1 cellular context compared by ENCODE assay signal in genomic region chr1:161530671-161531609, GRCh38.
TF ChIP-seq lines count a peak whose summit lies in the region.
"Not testable (repeated sequence)": the region's sequence is repeated elsewhere in the genome, so short reads cannot be mapped to it uniquely, and the experiment has no call there.

No MANE protein-coding gene starts in this region.

TF ChIP-seq in K562, 482 proteins besides CTCF, POLR2A, EP300 and RAD21 (continued from another document and continues in another):
- TF ChIP-seq, protein P1, sequence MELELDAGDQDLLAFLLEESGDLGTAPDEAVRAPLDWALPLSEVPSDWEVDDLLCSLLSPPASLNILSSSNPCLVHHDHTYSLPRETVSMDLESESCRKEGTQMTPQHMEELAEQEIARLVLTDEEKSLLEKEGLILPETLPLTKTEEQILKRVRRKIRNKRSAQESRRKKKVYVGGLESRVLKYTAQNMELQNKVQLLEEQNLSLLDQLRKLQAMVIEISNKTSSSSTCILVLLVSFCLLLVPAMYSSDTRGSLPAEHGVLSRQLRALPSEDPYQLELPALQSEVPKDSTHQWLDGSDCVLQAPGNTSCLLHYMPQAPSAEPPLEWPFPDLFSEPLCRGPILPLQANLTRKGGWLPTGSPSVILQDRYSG (tag; conservative IDR thresholded peaks at IDR 0.05; ENCODE audit: low read depth) = peak; percentile 67; the same call in 1 of the 2 replicates
- TF ChIP-seq, protein P2, sequence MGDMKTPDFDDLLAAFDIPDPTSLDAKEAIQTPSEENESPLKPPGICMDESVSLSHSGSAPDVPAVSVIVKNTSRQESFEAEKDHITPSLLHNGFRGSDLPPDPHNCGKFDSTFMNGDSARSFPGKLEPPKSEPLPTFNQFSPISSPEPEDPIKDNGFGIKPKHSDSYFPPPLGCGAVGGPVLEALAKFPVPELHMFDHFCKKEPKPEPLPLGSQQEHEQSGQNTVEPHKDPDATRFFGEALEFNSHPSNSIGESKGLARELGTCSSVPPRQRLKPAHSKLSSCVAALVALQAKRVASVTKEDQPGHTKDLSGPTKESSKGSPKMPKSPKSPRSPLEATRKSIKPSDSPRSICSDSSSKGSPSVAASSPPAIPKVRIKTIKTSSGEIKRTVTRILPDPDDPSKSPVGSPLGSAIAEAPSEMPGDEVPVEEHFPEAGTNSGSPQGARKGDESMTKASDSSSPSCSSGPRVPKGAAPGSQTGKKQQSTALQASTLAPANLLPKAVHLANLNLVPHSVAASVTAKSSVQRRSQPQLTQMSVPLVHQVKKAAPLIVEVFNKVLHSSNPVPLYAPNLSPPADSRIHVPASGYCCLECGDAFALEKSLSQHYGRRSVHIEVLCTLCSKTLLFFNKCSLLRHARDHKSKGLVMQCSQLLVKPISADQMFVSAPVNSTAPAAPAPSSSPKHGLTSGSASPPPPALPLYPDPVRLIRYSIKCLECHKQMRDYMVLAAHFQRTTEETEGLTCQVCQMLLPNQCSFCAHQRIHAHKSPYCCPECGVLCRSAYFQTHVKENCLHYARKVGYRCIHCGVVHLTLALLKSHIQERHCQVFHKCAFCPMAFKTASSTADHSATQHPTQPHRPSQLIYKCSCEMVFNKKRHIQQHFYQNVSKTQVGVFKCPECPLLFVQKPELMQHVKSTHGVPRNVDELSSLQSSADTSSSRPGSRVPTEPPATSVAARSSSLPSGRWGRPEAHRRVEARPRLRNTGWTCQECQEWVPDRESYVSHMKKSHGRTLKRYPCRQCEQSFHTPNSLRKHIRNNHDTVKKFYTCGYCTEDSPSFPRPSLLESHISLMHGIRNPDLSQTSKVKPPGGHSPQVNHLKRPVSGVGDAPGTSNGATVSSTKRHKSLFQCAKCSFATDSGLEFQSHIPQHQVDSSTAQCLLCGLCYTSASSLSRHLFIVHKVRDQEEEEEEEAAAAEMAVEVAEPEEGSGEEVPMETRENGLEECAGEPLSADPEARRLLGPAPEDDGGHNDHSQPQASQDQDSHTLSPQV (IDR thresholded peaks at IDR 0.05) = peak; percentile 94
- TF ChIP-seq POLR3A (IDR thresholded peaks at IDR 0.05; ENCODE audit: borderline replicate concordance, extremely low read depth, insufficient read depth, insufficient read length) (peak; percentile 84), HNRNPLL (IDR thresholded peaks at IDR 0.05; ENCODE audit: low read depth, low read length, poor library complexity, severe bottlenecking) (peak; percentile 88), HLTF (IDR thresholded peaks at IDR 0.05) (peak; percentile 96), SMAD4 (CRISPR knock-in tag; conservative IDR thresholded peaks at IDR 0.05) (peak; percentile 34; the same call in 1 of the 2 replicates), SP1 (CRISPR knock-in tag; IDR thresholded peaks at IDR 0.05) (peak; percentile 85), MYC (IDR thresholded peaks at IDR 0.05; ENCODE audit: low read depth, low read length) (0 out of 2 replicates have a peak, but pooled peaks have one; percentile 3), MEF2D (tag; conservative IDR thresholded peaks at IDR 0.05; ENCODE audit: low read depth) (0 out of 2 replicates have a peak, but pooled peaks have one; percentile 32), HMBOX1 (IDR thresholded peaks at IDR 0.05) (peak; percentile 76), DMBX1 (CRISPR knock-in tag; IDR thresholded peaks at IDR 0.05; ENCODE audit: borderline replicate concordance) (0 out of 2 replicates have a peak, but pooled peaks have one; percentile 59), JUN (CRISPR knock-in tag; IDR thresholded peaks at IDR 0.05; ENCODE audit: borderline replicate concordance) (peak; percentile 44; the same call in 1 of the 2 replicates), PHF21A (IDR thresholded peaks at IDR 0.05; ENCODE audit: borderline replicate concordance, low read depth) (peak; percentile 68; the same call in 1 of the 2 replicates), HES1 (IDR thresholded peaks at IDR 0.05; ENCODE audit: low read depth) (peak; percentile 30; the same call in 1 of the 2 replicates), ZKSCAN1 (IDR thresholded peaks at IDR 0.05; ENCODE audit: low read depth, low read length) (peak; percentile 67), XRCC5 (IDR thresholded peaks at IDR 0.05; ENCODE audit: low read depth, low read length) (peak; percentile 61; the same call in 1 of the 2 replicates), BACH1 (tag; IDR thresholded peaks at IDR 0.05) (0 out of 2 replicates have a peak, but pooled peaks have one; percentile 16), CBX3 (IDR thresholded peaks at IDR 0.05; ENCODE audit: borderline replicate concordance in 1 of 2, low read length in 2 of 2) (peak in 1 of 2 experiments; percentile 60; a peak in 1 of 3 replicates), ZBTB2 (IDR thresholded peaks at IDR 0.05) (peak; percentile 76), GTF2F1 (IDR thresholded peaks at IDR 0.05; ENCODE audit: low read depth, low read length) (0 out of 2 replicates have a peak, but pooled peaks have one; percentile 76), CREM (IDR thresholded peaks at IDR 0.05; ENCODE audit: low read depth) (peak; percentile 70), ETV1 (tag; conservative IDR thresholded peaks at IDR 0.05; ENCODE audit: low read depth) (peak; percentile 87), KLF1 (tag; IDR thresholded peaks at IDR 0.05) (0 out of 2 replicates have a peak, but pooled peaks have one; percentile 14), MLLT1 (IDR thresholded peaks at IDR 0.05) (peak; percentile 79 to 83)
- not testable (repeated sequence) for TF ChIP-seq MYC (CRISPR knock-in tag; IDR thresholded peaks at IDR 0.05; ENCODE audit: borderline replicate concordance, low read depth); JUN (IDR thresholded peaks at IDR 0.05; ENCODE audit: borderline replicate concordance, low read depth, low read length)
- TF ChIP-seq, protein P3, sequence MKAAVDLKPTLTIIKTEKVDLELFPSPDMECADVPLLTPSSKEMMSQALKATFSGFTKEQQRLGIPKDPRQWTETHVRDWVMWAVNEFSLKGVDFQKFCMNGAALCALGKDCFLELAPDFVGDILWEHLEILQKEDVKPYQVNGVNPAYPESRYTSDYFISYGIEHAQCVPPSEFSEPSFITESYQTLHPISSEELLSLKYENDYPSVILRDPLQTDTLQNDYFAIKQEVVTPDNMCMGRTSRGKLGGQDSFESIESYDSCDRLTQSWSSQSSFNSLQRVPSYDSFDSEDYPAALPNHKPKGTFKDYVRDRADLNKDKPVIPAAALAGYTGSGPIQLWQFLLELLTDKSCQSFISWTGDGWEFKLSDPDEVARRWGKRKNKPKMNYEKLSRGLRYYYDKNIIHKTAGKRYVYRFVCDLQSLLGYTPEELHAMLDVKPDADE (conservative IDR thresholded peaks at IDR 0.05; ENCODE audit: control insufficient read depth, low read depth, low read length) = peak; percentile 91
- TF ChIP-seq, protein P4, sequence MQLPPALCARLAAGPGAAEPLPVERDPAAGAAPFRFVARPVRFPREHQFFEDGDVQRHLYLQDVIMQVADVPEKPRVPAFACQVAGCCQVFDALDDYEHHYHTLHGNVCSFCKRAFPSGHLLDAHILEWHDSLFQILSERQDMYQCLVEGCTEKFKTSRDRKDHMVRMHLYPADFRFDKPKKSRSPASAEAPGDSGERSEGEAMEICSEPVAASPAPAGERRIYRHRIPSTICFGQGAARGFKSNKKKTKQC (CRISPR knock-in tag; IDR thresholded peaks at IDR 0.05) = 0 out of 2 replicates have a peak, but pooled peaks have one; percentile 50
- TF ChIP-seq, protein P5, sequence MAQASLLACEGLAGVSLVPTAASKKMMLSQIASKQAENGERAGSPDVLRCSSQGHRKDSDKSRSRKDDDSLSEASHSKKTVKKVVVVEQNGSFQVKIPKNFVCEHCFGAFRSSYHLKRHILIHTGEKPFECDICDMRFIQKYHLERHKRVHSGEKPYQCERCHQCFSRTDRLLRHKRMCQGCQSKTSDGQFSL (CRISPR knock-in tag; IDR thresholded peaks at IDR 0.05) = 0 out of 2 replicates have a peak, but pooled peaks have one; percentile 30
- TF ChIP-seq, protein P5 (tag; IDR thresholded peaks at IDR 0.05) = not testable (repeated sequence)
- TF ChIP-seq, protein P6, sequence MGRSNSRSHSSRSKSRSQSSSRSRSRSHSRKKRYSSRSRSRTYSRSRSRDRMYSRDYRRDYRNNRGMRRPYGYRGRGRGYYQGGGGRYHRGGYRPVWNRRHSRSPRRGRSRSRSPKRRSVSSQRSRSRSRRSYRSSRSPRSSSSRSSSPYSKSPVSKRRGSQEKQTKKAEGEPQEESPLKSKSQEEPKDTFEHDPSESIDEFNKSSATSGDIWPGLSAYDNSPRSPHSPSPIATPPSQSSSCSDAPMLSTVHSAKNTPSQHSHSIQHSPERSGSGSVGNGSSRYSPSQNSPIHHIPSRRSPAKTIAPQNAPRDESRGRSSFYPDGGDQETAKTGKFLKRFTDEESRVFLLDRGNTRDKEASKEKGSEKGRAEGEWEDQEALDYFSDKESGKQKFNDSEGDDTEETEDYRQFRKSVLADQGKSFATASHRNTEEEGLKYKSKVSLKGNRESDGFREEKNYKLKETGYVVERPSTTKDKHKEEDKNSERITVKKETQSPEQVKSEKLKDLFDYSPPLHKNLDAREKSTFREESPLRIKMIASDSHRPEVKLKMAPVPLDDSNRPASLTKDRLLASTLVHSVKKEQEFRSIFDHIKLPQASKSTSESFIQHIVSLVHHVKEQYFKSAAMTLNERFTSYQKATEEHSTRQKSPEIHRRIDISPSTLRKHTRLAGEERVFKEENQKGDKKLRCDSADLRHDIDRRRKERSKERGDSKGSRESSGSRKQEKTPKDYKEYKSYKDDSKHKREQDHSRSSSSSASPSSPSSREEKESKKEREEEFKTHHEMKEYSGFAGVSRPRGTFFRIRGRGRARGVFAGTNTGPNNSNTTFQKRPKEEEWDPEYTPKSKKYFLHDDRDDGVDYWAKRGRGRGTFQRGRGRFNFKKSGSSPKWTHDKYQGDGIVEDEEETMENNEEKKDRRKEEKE (IDR thresholded peaks at IDR 0.05; ENCODE audit: borderline replicate concordance in 1 of 2, control insufficient read depth in 1 of 2, low read depth in 2 of 2, low read length in 1 of 2) = 0 out of 4 replicates have a peak, but pooled peaks of 1 of the 2 experiments have one; percentile 70
- TF ChIP-seq, protein P7, sequence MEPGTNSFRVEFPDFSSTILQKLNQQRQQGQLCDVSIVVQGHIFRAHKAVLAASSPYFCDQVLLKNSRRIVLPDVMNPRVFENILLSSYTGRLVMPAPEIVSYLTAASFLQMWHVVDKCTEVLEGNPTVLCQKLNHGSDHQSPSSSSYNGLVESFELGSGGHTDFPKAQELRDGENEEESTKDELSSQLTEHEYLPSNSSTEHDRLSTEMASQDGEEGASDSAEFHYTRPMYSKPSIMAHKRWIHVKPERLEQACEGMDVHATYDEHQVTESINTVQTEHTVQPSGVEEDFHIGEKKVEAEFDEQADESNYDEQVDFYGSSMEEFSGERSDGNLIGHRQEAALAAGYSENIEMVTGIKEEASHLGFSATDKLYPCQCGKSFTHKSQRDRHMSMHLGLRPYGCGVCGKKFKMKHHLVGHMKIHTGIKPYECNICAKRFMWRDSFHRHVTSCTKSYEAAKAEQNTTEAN (CRISPR knock-in tag; IDR thresholded peaks at IDR 0.05) = peak; percentile 56; the same call in 1 of the 2 replicates
